ENCODE assay signal across 11 cellular contexts in the genomic region with DNA sequence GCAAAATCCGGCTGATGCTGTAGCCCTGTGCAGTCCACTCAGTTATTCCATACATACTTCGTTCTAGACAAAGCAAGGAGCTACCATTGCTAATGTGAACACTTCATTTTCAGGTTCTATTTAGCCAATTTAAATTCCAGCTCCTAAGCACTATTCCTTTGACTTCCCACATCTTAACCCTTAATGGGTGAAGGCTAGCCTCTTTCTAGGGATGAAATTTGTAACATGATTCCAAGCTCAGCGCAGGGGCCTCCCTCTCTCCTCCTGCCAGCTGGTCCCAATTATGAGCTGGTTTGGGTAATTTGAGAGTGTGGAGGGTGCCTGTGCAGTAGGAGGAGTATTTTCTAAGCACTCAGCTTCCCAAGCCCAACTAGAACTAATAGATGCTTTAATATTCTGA. TPM values are rescaled to one million over a fixed set of nuclear protein-coding genes. Genes with fewer than 3 reads are reported as not detected.
A peak's percentile ranks its signal among the peaks of the same experiment; 100 is the strongest.
DNase-seq lines count a peak whose midpoint lies in the region; ATAC-seq, FAIRE-seq and TF ChIP-seq lines count a peak whose summit lies in the region.
"Had no signal": no experiment of that assay in that cellular context is flagged by ENCODE, and none has a peak within 500 bp of the region (broad histone marks: within the 10 kb centered on the region; RNA-seq: fewer than 3 reads in every experiment).

No MANE protein-coding gene starts in this region.

- peaks cover 5% of the 10 kb centered on the region; the same call in 1 of the 2 replicates for H3K9me3 Mint-ChIP-seq in WTC11
- H3K9me3 Mint-ChIP-seq: stimulated activated memory B cell treated with anti-CD40 and anti-IgM and Interleukin-4, amounts not matched to agents 10 μg/mL and 1 μg/mL and 100 μg/mL, for 72 hours had no signal

- no peak for TF ChIP-seq CTCF in WTC11 (IDR thresholded peaks at IDR 0.05)

- POLR2A ChIA-PET in WTC11 (lab: Charles Lee): interaction anchor here (1.4 to 2.1 kb wide), 2 partner anchors 23 to 204 kb away, joined by 6 to 8 read pairs; partner anchors contain the start of gene TTF2

- DNase-seq in DMS153 (lab: John Stamatoyannopoulos, UW) (peak; percentile 33), NCI-H1694 (lab: John Stamatoyannopoulos, UW) (peak; percentile 88), WTC11 (ENCODE audit: low spot score) (no peak), H54 (ENCODE audit: insufficient read length, low spot score) (no peak)
- DNase-seq in activated CD8-positive, alpha-beta memory T cell treated with anti-CD3 and anti-CD28 coated beads, Interleukin-2, amount 50 U/mL, for 4 hours: no peak
- DNase-seq: activated CD8-positive, alpha-beta T cell treated with anti-CD3 and anti-CD28 coated beads, Interleukin-2, amount 10 ng/mL, durations not matched to agents 7 days and 5 days; central memory CD4-positive, alpha-beta T cell had no signal

- H3K9ac ChIP-seq in muscle layer of colon (ENCODE audit: low read length): no peak overlapping the region

- no peaks in the 10 kb centered on the region for H3K27me3 ChIP-seq in muscle layer of colon (ENCODE audit: control insufficient read depth in 1 of 2, insufficient read depth in 2 of 2, low read length in 2 of 2)

- H3K36me3 ChIP-seq in muscle layer of colon (ENCODE audit: insufficient read depth, low read length): no peaks in the 10 kb centered on the region

- H3K4me3 Mint-ChIP-seq in WTC11: no peak overlapping the region
- H3K4me3 Mint-ChIP-seq: activated CD8-positive, alpha-beta T cell treated with anti-CD3 and anti-CD28 coated beads, Interleukin-2, amount 10 ng/mL, durations not matched to agents 7 days and 5 days; stimulated activated memory B cell treated with anti-CD40 and anti-IgM and Interleukin-4, amounts not matched to agents 10 μg/mL and 1 μg/mL and 100 μg/mL, for 72 hours had no signal

- H3K4me3 ChIP-seq in muscle layer of colon (ENCODE audit: low read depth in 1 of 2, low read length in 2 of 2): no peak overlapping the region

- FAIRE-seq in H54 (lab: Jason Lieb, UNC): no peak

- H3K27ac ChIP-seq in muscle layer of colon (ENCODE audit: low read depth, low read length): peak overlapping the region; percentile 53

- H3K27me3 Mint-ChIP-seq in WTC11 (ENCODE audit: low read depth): no peaks in the 10 kb centered on the region

- ATAC-seq in WTC11 (no peak), HG02678 (IDR thresholded peaks at IDR 0.05; ENCODE audit: unreplicated experiment) (no peak), HG02973 (IDR thresholded peaks at IDR 0.05; ENCODE audit: unreplicated experiment) (no peak)
- ATAC-seq: activated CD8-positive, alpha-beta T cell treated with anti-CD3 and anti-CD28 coated beads, Interleukin-2, amount 10 ng/mL, durations not matched to agents 7 days and 5 days; stimulated activated memory B cell treated with anti-CD40 and anti-IgM and Interleukin-4, amounts not matched to agents 10 μg/mL and 1 μg/mL and 100 μg/mL, for 72 hours had no signal

- peaks cover 69% of the 10 kb centered on the region for H3K4me1 Mint-ChIP-seq in WTC11
- H3K4me1 Mint-ChIP-seq: stimulated activated memory B cell treated with anti-CD40 and anti-IgM and Interleukin-4, amounts not matched to agents 10 μg/mL and 1 μg/mL and 100 μg/mL, for 72 hours had no signal

- no peaks in the 10 kb centered on the region for H3K9me3 ChIP-seq in muscle layer of colon (ENCODE audit: low read length)

- TF ChIP-seq POLR2A in H54 (IDR thresholded peaks at IDR 0.05; ENCODE audit: low read depth, low read length): no peak

- H3K27ac Mint-ChIP-seq in WTC11: peak overlapping the region; percentile 97
- H3K27ac Mint-ChIP-seq: activated CD8-positive, alpha-beta T cell treated with anti-CD3 and anti-CD28 coated beads, Interleukin-2, amount 10 ng/mL, durations not matched to agents 7 days and 5 days; stimulated activated memory B cell treated with anti-CD40 and anti-IgM and Interleukin-4, amounts not matched to agents 10 μg/mL and 1 μg/mL and 100 μg/mL, for 72 hours had no signal

- CTCF ChIA-PET in WTC11 (lab: Charles Lee): interaction anchor here (0.5 to 2.1 kb wide), 12 partner anchors 14 to 238 kb away, joined by 3 to 7 read pairs (median 3); no protein-coding TSS in a partner anchor

- peaks cover 32% of the 10 kb centered on the region for H3K4me1 ChIP-seq in muscle layer of colon (ENCODE audit: insufficient read depth, low read length)

- peaks cover 3% of the 10 kb centered on the region; the same call in 1 of the 2 replicates for H3K36me3 Mint-ChIP-seq in WTC11
- H3K36me3 Mint-ChIP-seq: stimulated activated memory B cell treated with anti-CD40 and anti-IgM and Interleukin-4, amounts not matched to agents 10 μg/mL and 1 μg/mL and 100 μg/mL, for 72 hours had no signal

TF ChIP-seq in WTC11, 78 proteins besides CTCF, POLR2A, EP300 and RAD21:
- TF ChIP-seq ZNF219 (CRISPR knock-in tag; IDR thresholded peaks at IDR 0.05; ENCODE audit: borderline replicate concordance): no peak
- TF ChIP-seq, protein P1, sequence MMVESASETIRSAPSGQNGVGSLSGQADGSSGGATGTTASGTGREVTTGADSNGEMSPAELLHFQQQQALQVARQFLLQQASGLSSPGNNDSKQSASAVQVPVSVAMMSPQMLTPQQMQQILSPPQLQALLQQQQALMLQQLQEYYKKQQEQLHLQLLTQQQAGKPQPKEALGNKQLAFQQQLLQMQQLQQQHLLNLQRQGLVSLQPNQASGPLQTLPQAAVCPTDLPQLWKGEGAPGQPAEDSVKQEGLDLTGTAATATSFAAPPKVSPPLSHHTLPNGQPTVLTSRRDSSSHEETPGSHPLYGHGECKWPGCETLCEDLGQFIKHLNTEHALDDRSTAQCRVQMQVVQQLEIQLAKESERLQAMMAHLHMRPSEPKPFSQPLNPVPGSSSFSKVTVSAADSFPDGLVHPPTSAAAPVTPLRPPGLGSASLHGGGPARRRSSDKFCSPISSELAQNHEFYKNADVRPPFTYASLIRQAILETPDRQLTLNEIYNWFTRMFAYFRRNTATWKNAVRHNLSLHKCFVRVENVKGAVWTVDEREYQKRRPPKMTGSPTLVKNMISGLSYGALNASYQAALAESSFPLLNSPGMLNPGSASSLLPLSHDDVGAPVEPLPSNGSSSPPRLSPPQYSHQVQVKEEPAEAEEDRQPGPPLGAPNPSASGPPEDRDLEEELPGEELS (CRISPR knock-in tag; IDR thresholded peaks at IDR 0.05): no peak
- TF ChIP-seq NFE2L1 (CRISPR knock-in tag; IDR thresholded peaks at IDR 0.05): no peak
- TF ChIP-seq, protein P2, sequence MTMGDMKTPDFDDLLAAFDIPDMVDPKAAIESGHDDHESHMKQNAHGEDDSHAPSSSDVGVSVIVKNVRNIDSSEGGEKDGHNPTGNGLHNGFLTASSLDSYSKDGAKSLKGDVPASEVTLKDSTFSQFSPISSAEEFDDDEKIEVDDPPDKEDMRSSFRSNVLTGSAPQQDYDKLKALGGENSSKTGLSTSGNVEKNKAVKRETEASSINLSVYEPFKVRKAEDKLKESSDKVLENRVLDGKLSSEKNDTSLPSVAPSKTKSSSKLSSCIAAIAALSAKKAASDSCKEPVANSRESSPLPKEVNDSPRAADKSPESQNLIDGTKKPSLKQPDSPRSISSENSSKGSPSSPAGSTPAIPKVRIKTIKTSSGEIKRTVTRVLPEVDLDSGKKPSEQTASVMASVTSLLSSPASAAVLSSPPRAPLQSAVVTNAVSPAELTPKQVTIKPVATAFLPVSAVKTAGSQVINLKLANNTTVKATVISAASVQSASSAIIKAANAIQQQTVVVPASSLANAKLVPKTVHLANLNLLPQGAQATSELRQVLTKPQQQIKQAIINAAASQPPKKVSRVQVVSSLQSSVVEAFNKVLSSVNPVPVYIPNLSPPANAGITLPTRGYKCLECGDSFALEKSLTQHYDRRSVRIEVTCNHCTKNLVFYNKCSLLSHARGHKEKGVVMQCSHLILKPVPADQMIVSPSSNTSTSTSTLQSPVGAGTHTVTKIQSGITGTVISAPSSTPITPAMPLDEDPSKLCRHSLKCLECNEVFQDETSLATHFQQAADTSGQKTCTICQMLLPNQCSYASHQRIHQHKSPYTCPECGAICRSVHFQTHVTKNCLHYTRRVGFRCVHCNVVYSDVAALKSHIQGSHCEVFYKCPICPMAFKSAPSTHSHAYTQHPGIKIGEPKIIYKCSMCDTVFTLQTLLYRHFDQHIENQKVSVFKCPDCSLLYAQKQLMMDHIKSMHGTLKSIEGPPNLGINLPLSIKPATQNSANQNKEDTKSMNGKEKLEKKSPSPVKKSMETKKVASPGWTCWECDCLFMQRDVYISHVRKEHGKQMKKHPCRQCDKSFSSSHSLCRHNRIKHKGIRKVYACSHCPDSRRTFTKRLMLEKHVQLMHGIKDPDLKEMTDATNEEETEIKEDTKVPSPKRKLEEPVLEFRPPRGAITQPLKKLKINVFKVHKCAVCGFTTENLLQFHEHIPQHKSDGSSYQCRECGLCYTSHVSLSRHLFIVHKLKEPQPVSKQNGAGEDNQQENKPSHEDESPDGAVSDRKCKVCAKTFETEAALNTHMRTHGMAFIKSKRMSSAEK (CRISPR knock-in tag; IDR thresholded peaks at IDR 0.05; ENCODE audit: borderline replicate concordance): no peak

RNA-seq across cellular contexts. Expression of gene PTGFRN, which starts 53.9 kb away (rescaled TPM):
- 38.2 to 39.6 TPM (median 38.7 TPM) in 3 replicates for total RNA-seq in WTC11 (2021)

Comparison
In these comparisons a context has a peak if more than half of its experiments do, and no peak if none do; other contexts are left out.
1. DNase-seq: peak in DMS153 (single experiment) and NCI-H1694 (single experiment); none in WTC11 (single experiment), H54 (single experiment) and activated CD8-positive, alpha-beta memory T cell treated with anti-CD3 and anti-CD28 coated beads, Interleukin-2, amount 50 U/mL, for 4 hours (single experiment).